ENCODE assay signal across 1 cellular context in the genomic region with DNA sequence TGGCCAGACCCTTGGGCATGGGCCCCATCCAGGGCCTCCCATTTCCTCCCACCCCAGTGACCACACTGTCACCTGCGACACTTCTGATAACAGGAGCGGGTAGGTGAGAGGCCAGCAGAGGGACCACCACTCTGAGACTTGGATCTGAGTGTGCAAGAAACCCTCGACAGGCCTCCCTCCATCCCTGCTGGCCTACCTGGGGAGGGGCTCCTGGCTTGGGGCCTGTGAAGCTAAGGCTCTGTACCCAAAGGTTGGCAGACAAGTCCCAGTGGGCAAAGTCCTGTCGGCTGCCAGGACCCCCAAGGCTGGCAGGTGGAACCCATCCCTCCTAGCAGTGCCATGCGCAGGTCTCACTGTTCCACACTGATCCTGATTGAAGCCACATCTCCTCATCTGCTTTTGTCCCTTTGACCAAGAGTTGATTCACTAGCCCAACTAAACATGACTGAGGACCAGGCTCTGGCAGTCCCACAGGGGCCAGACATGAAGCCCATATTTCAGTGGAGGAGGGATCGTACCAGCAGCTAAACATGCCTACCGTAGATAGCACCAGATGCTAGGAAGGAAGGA.
TF ChIP-seq lines count a peak whose summit lies in the region.

No MANE protein-coding gene starts in this region.

TF ChIP-seq in H1, 55 proteins besides CTCF, POLR2A, EP300 and RAD21:
- TF ChIP-seq RFX5 (IDR thresholded peaks at IDR 0.05; ENCODE audit: borderline replicate concordance, low read depth, low read length) (no peak), TCF12 (IDR thresholded peaks at IDR 0.05; ENCODE audit: low read depth, low read length) (no peak), POLR2AphosphoS5 (IDR thresholded peaks at IDR 0.05; ENCODE audit: low read depth, low read length) (0 out of 2 replicates have a peak, but pooled peaks have one; percentile 12), SP1 (IDR thresholded peaks at IDR 0.05; ENCODE audit: low read depth, low read length) (no peak)
